In genomic region chr2:66929632-66930385, GRCh38 we compare ENCODE assay signal across 11 cellular contexts.
A peak's percentile ranks its signal among the peaks of the same experiment; 100 is the strongest.
DNase-seq lines count a peak whose midpoint lies in the region; ATAC-seq and TF ChIP-seq lines count a peak whose summit lies in the region.
"Had no signal": no experiment of that assay in that cellular context is flagged by ENCODE, and none has a peak within 500 bp of the region (broad histone marks: within the 10 kb centered on the region; RNA-seq: fewer than 3 reads in every experiment).

No MANE protein-coding gene starts in this region.

- peak; percentile 38 for DNase-seq in GM04503 (ENCODE audit: low read depth)
- peak; percentile 83 for DNase-seq in amniotic epithelial cell (ENCODE audit: low read depth)
- DNase-seq in left ventricle myocardium inferior = peak; percentile 34
- peak; percentile 65 for DNase-seq in sciatic nerve (ENCODE audit: low spot score)
- no peak for DNase-seq in DMS53 (lab: John Stamatoyannopoulos, UW)
- no peak for DNase-seq in NCI-H146 (lab: John Stamatoyannopoulos, UW)
- DNase-seq: NCI-H526 had no signal

- H3K27ac ChIP-seq in left ventricle myocardium inferior (replicated peaks) = no peak overlapping the region
- H3K27ac ChIP-seq: thoracic aorta, VCaP had no signal

- peaks cover 3% of the 10 kb centered on the region for H3K27me3 ChIP-seq in left ventricle myocardium inferior (ENCODE audit: low read depth)

- intact Hi-C loops in left ventricle myocardium inferior (cut with micrococcal nuclease) = no loop called here
- intact Hi-C loops in sciatic nerve (cut with DNase I) = no loop called here

- no peaks in the 10 kb centered on the region for H3K36me3 ChIP-seq in left ventricle myocardium inferior
- H3K36me3 ChIP-seq: thoracic aorta had no signal

- ATAC-seq in sciatic nerve = peak; percentile 55
- no peak for ATAC-seq in HG02798 (IDR thresholded peaks at IDR 0.05; ENCODE audit: poor library complexity, unreplicated experiment)
- ATAC-seq in GM21723 (IDR thresholded peaks at IDR 0.05; ENCODE audit: unreplicated experiment) = no peak

- H3K4me1 ChIP-seq in left ventricle myocardium inferior = peaks cover 8% of the 10 kb centered on the region

- H3K9me3 ChIP-seq in left ventricle myocardium inferior (replicated peaks) = no peaks in the 10 kb centered on the region
- H3K9me3 ChIP-seq: thoracic aorta had no signal

- H3K4me3 ChIP-seq in left ventricle myocardium inferior = no peak overlapping the region
- H3K4me3 ChIP-seq: thoracic aorta had no signal

- TF ChIP-seq CTCF in left ventricle myocardium inferior (IDR thresholded peaks at IDR 0.05; ENCODE audit: borderline replicate concordance) = no peak

Comparison
In these comparisons a context has a peak if more than half of its experiments do, and no peak if none do; other contexts are left out.
1. DNase-seq: peak in GM04503 (single experiment), amniotic epithelial cell (single experiment), left ventricle myocardium inferior (single experiment) and sciatic nerve (single experiment); none in DMS53 (single experiment) and NCI-H146 (single experiment).